ENCODE assay signal across 13 cellular contexts in the genomic region with DNA sequence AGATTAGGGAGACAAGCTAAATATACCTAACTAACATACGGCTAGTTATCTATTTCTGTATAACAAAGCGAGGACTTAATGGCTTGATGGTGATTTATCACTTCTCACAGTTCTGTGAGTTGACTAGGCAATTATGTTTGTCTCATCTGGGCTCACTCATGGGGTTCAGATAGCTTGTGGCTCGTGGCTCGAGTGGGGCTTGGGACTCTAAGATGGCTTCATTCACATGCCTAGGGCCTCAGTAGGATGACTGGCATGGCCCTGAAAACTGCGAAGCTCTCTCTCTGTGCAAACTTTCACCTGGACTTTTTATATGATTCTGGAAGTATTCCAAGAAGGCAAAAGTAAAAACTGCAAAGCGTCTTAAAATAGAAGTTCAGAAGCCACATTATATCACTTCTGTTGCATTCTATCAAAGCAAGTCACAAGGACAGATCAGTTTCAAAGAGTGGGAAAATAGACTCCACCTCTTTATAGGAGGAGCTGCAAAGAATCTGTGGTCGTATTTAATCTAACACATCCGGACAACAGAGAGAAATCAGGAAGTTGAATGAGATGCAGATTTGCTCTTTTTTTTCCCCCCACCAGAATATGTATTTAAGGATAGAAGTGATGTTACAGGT.
DNase-seq lines count a peak whose midpoint lies in the region; ATAC-seq and TF ChIP-seq lines count a peak whose summit lies in the region.
"Had no signal": no experiment of that assay in that cellular context is flagged by ENCODE, and none has a peak within 500 bp of the region (broad histone marks: within the 10 kb centered on the region; RNA-seq: fewer than 3 reads in every experiment).

No MANE protein-coding gene starts in this region.

- H4K20me1 ChIP-seq in osteoblast (ENCODE audit: insufficient read depth, low read length) = no peaks in the 10 kb centered on the region

- H2AFZ ChIP-seq in osteoblast (ENCODE audit: low read length) = no peak overlapping the region

- peak overlapping the region; percentile 65 for H3K27ac ChIP-seq in effector memory CD4-positive, alpha-beta T cell (ENCODE audit: insufficient read depth, low read length, poor library complexity, severe bottlenecking)
- H3K27ac ChIP-seq in osteoblast (ENCODE audit: low read depth, low read length) = no peak overlapping the region

- peaks cover 3% of the 10 kb centered on the region for H3K36me3 ChIP-seq in effector memory CD4-positive, alpha-beta T cell (ENCODE audit: control insufficient read depth, insufficient read depth, low read length)
- no peaks in the 10 kb centered on the region for H3K36me3 ChIP-seq in osteoblast (ENCODE audit: insufficient read depth, low read length)

- H3K27ac Mint-ChIP-seq in activated naive CD4-positive, alpha-beta T cell treated with anti-CD3 and anti-CD28 coated beads, Interleukin-2, amount 10 ng/mL, durations not matched to agents 7 days and 5 days = peak overlapping the region; percentile 77
- peak overlapping the region; percentile 86 for H3K27ac Mint-ChIP-seq in stimulated activated effector memory CD8-positive, alpha-beta T cell treated with anti-CD3 and anti-CD28 coated beads, Interleukin-12 subunit alpha, Interleukin-12 subunit beta, amount 100 ng/mL, for 72 hours

- H3K36me3 Mint-ChIP-seq in activated naive CD4-positive, alpha-beta T cell treated with anti-CD3 and anti-CD28 coated beads, Interleukin-2, amount 10 ng/mL, durations not matched to agents 7 days and 5 days = peaks cover 34% of the 10 kb centered on the region
- H3K36me3 Mint-ChIP-seq in stimulated activated effector memory CD8-positive, alpha-beta T cell treated with anti-CD3 and anti-CD28 coated beads, Interleukin-12 subunit alpha, Interleukin-12 subunit beta, amount 100 ng/mL, for 72 hours = no peaks in the 10 kb centered on the region

- peaks cover 43% of the 10 kb centered on the region for H3K79me2 ChIP-seq in osteoblast (ENCODE audit: insufficient read depth, low read length)

- H3K4me1 Mint-ChIP-seq in activated naive CD4-positive, alpha-beta T cell treated with anti-CD3 and anti-CD28 coated beads, Interleukin-2, amount 10 ng/mL, durations not matched to agents 7 days and 5 days = peaks cover 93% of the 10 kb centered on the region
- H3K4me1 Mint-ChIP-seq in stimulated activated effector memory CD8-positive, alpha-beta T cell treated with anti-CD3 and anti-CD28 coated beads, Interleukin-12 subunit alpha, Interleukin-12 subunit beta, amount 100 ng/mL, for 72 hours = peaks cover 56% of the 10 kb centered on the region

- no peak overlapping the region for H3K4me2 ChIP-seq in osteoblast (ENCODE audit: insufficient read depth, low read length)

- CTCF ChIA-PET in activated naive CD4-positive, alpha-beta T cell treated with anti-CD3 and anti-CD28 coated beads, Interleukin-2, amount 10 ng/mL, durations not matched to agents 7 days and 5 days (lab: Charles Lee) = interaction anchor here (0.8 to 9.6 kb wide), 22 partner anchors 11 to 491 kb away, joined by 3 to 76 read pairs (median 5); partner anchors contain the start of gene INPP4B

- peak; percentile 70 for ATAC-seq in stimulated activated effector memory CD8-positive, alpha-beta T cell treated with anti-CD3 and anti-CD28 coated beads, Interleukin-12 subunit alpha, Interleukin-12 subunit beta, amount 100 ng/mL, for 72 hours
- no peak for ATAC-seq in GM19324 (IDR thresholded peaks at IDR 0.05; ENCODE audit: low FRiP score, unreplicated experiment)

- peaks cover 53% of the 10 kb centered on the region for H3K4me1 ChIP-seq in effector memory CD4-positive, alpha-beta T cell (ENCODE audit: control insufficient read depth, insufficient read depth, low read length, poor library complexity, severe bottlenecking)
- H3K4me1 ChIP-seq in osteoblast (ENCODE audit: insufficient read depth, low read length) = peaks cover 16% of the 10 kb centered on the region

- H3K9me3 Mint-ChIP-seq in activated naive CD4-positive, alpha-beta T cell treated with anti-CD3 and anti-CD28 coated beads, Interleukin-2, amount 10 ng/mL, durations not matched to agents 7 days and 5 days = no peaks in the 10 kb centered on the region
- no peaks in the 10 kb centered on the region for H3K9me3 Mint-ChIP-seq in stimulated activated effector memory CD8-positive, alpha-beta T cell treated with anti-CD3 and anti-CD28 coated beads, Interleukin-12 subunit alpha, Interleukin-12 subunit beta, amount 100 ng/mL, for 72 hours

- no peaks in the 10 kb centered on the region for H3K27me3 Mint-ChIP-seq in activated naive CD4-positive, alpha-beta T cell treated with anti-CD3 and anti-CD28 coated beads, Interleukin-2, amount 10 ng/mL, durations not matched to agents 7 days and 5 days

- H3K4me3 ChIP-seq in effector memory CD4-positive, alpha-beta T cell (ENCODE audit: insufficient read depth, low read depth, low read length, poor library complexity, severe bottlenecking) = no peak overlapping the region
- H3K4me3 ChIP-seq in osteoblast (ENCODE audit: insufficient read depth, low read length) = no peak overlapping the region

- no peaks in the 10 kb centered on the region for H3K9me3 ChIP-seq in effector memory CD4-positive, alpha-beta T cell (ENCODE audit: control insufficient read depth, low read length)
- no peaks in the 10 kb centered on the region for H3K9me3 ChIP-seq in osteoblast (ENCODE audit: low read depth, low read length)

- no peak for TF ChIP-seq CTCF in osteoblast (IDR thresholded peaks at IDR 0.05; ENCODE audit: extremely low read depth, low read depth, low read length)

- no peak for DNase-seq in activated naive CD4-positive, alpha-beta T cell treated with anti-CD3 and anti-CD28 coated beads, Interleukin-2, amount 10 ng/mL, durations not matched to agents 7 days and 5 days
- DNase-seq in activated naive CD4-positive, alpha-beta T cell (lab: John Stamatoyannopoulos, UW) = no peak
- peak; percentile 29 for DNase-seq in RPMI8226
- no peak for DNase-seq in effector memory CD4-positive, alpha-beta T cell
- DNase-seq in stimulated activated effector memory CD8-positive, alpha-beta T cell treated with anti-CD3 and anti-CD28 coated beads, Interleukin-12 subunit alpha, Interleukin-12 subunit beta, amount 100 ng/mL, for 72 hours (ENCODE audit: low spot score in 2 of 2) = no peak
- no peak for DNase-seq in osteoblast (ENCODE audit: insufficient read length, low spot score, missing footprints)
- DNase-seq in activated gamma-delta T cell treated with Interleukin-2 at 50 U/mL for 16 hours = no peak
- DNase-seq: activated effector memory CD4-positive, alpha-beta T cell treated with anti-CD3 and anti-CD28 coated beads, Interleukin-2, amount 50 U/mL, for 16 hours; effector CD8-positive, alpha-beta T cell; hypothalamus; NCI-H1105; NCI-H524 treated with DMSO at 0.1 percent for 48 hours had no signal

- H3K4me3 Mint-ChIP-seq in activated naive CD4-positive, alpha-beta T cell treated with anti-CD3 and anti-CD28 coated beads, Interleukin-2, amount 10 ng/mL, durations not matched to agents 7 days and 5 days = peak overlapping the region; percentile 18
- H3K4me3 Mint-ChIP-seq in stimulated activated effector memory CD8-positive, alpha-beta T cell treated with anti-CD3 and anti-CD28 coated beads, Interleukin-12 subunit alpha, Interleukin-12 subunit beta, amount 100 ng/mL, for 72 hours = peak overlapping the region; percentile 56

- no peaks in the 10 kb centered on the region for H3K27me3 ChIP-seq in effector memory CD4-positive, alpha-beta T cell (replicated peaks; ENCODE audit: control insufficient read depth, insufficient read depth, low read length, poor library complexity, severe bottlenecking)
- no peaks in the 10 kb centered on the region for H3K27me3 ChIP-seq in osteoblast (ENCODE audit: insufficient read depth, low read length)
